In genomic region chr3:45938858-45939257, GRCh38 we compare ENCODE assay signal across 1 cellular context.
TF ChIP-seq lines count a peak whose summit lies in the region.

No MANE protein-coding gene starts in this region.

TF ChIP-seq in HepG2, 621 proteins besides CTCF, POLR2A, EP300 and RAD21:
- no peak for TF ChIP-seq ZNF333 (CRISPR knock-in tag; IDR thresholded peaks at IDR 0.05; ENCODE audit: borderline replicate concordance)
- TF ChIP-seq BORCS8-MEF2B (CRISPR knock-in tag; IDR thresholded peaks at IDR 0.05), result 0 out of 2 replicates have a peak, but pooled peaks have one; percentile 21
- TF ChIP-seq LCORL (IDR thresholded peaks at IDR 0.05), result no peak
- TF ChIP-seq LCORL (CRISPR knock-in tag; IDR thresholded peaks at IDR 0.05), result 0 out of 2 replicates have a peak, but pooled peaks have one; percentile 33
- peak; percentile 92 for TF ChIP-seq SMC3 (IDR thresholded peaks at IDR 0.05; ENCODE audit: low read length)
- TF ChIP-seq XRCC5 (optimal IDR thresholded peaks at IDR 0.05; ENCODE audit: low read length), result peak; percentile 17
- peak; percentile 39; the same call in 1 of the 2 replicates for TF ChIP-seq TFAP4 (IDR thresholded peaks at IDR 0.05; ENCODE audit: borderline replicate concordance, low read depth)
- TF ChIP-seq ZNF136 (CRISPR knock-in tag; IDR thresholded peaks at IDR 0.05; ENCODE audit: low read depth), result no peak
- 0 out of 2 replicates have a peak, but pooled peaks have one; percentile 53 for TF ChIP-seq ZNF274 (CRISPR knock-in tag; IDR thresholded peaks at IDR 0.05)
- peak; percentile 85 for TF ChIP-seq STAG1 (CRISPR knock-in tag; IDR thresholded peaks at IDR 0.05)
